2 cellular contexts compared by ENCODE assay signal in the genomic region with DNA sequence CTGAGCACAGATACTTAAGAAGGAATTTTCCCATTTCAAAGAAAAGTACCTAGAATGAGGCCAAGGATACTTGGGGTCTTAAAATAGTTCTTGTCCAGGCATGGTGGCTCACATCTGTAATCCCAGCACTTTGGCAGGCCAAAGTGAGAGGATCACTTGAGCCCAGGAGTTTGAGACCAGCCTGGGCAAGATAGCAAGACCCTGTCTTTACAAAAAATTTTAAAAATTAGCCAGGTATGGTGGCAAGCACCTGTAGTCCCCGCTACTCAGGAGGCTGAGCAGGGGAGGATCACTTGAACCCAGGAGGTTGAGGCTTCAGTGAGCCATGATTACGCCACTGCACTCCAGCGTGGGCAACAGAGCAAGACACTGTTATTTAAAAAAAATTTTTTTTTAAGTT.
TF ChIP-seq lines count a peak whose summit lies in the region.

No MANE protein-coding gene starts in this region.

TF ChIP-seq in HEK293, 187 proteins besides CTCF, POLR2A, EP300 and RAD21:
- TF ChIP-seq, protein P1, sequence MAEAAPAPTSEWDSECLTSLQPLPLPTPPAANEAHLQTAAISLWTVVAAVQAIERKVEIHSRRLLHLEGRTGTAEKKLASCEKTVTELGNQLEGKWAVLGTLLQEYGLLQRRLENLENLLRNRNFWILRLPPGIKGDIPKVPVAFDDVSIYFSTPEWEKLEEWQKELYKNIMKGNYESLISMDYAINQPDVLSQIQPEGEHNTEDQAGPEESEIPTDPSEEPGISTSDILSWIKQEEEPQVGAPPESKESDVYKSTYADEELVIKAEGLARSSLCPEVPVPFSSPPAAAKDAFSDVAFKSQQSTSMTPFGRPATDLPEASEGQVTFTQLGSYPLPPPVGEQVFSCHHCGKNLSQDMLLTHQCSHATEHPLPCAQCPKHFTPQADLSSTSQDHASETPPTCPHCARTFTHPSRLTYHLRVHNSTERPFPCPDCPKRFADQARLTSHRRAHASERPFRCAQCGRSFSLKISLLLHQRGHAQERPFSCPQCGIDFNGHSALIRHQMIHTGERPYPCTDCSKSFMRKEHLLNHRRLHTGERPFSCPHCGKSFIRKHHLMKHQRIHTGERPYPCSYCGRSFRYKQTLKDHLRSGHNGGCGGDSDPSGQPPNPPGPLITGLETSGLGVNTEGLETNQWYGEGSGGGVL (tag by site-specific recombination; IDR thresholded peaks at IDR 0.05) = no peak
- TF ChIP-seq ZNF121 (tag by site-specific recombination; IDR thresholded peaks at IDR 0.05) = peak; percentile 91

TF ChIP-seq in K562, 482 proteins besides CTCF, POLR2A, EP300 and RAD21:
- TF ChIP-seq ARHGAP35 (IDR thresholded peaks at IDR 0.05; ENCODE audit: partially characterized antibody) (no peak), ZNF121 (CRISPR knock-in tag; conservative IDR thresholded peaks at IDR 0.05) (0 out of 2 replicates have a peak, but pooled peaks have one; percentile 34), KHSRP (IDR thresholded peaks at IDR 0.05) (no peak)
